In genomic region chr1:41547336-41547735, GRCh38 we compare ENCODE assay signal across 21 cellular contexts.
"Had no signal": no experiment of that assay in that cellular context is flagged by ENCODE, and none has a peak within 500 bp of the region (broad histone marks: within the 10 kb centered on the region; RNA-seq: fewer than 3 reads in every experiment).

No MANE protein-coding gene starts in this region.

- H3K4me1 ChIP-seq: lower lobe of right lung, prostate gland had no signal

- H3K27ac ChIP-seq: brain microvascular endothelial cell, lower lobe of right lung, ovary, prostate gland had no signal

- FAIRE-seq: astrocyte, frontal cortex had no signal

- H3K27me3 ChIP-seq: brain microvascular endothelial cell, dorsolateral prefrontal cortex, ovary had no signal

- DNase-seq: activated CD4-positive, alpha-beta T cell treated with anti-CD3 and anti-CD28 coated beads for 48 hours; activated CD4-positive, CD25-positive, alpha-beta regulatory T cell; activated CD8-positive, alpha-beta T cell treated with anti-CD3 and anti-CD28 coated beads for 36 hours; activated naive CD4-positive, alpha-beta T cell treated with anti-CD3 and anti-CD28 coated beads, Interleukin-2, amount 10 ng/mL, durations not matched to agents 7 days and 5 days; activated T-cell treated with anti-CD3 and anti-CD28 coated beads, Interleukin-2, amount 50 U/mL, for 72 hours; amniotic stem cell; brain microvascular endothelial cell; effector memory CD4-positive, alpha-beta T cell; kidney glomerular epithelial cell; lower lobe of right lung; mesenchymal stem cell; mucosa of descending colon; retina; stimulated activated CD4-positive, alpha-beta T cell treated with anti-CD3 and anti-CD28 coated beads, Interleukin-2, amount 100 ng/mL, for 48 hours had no signal

- H3K4me3 ChIP-seq: dorsolateral prefrontal cortex, lower lobe of right lung, mucosa of descending colon, ovary, prostate gland had no signal

- H3K9me3 ChIP-seq: lower lobe of right lung, mucosa of descending colon, ovary, prostate gland had no signal

- ATAC-seq: activated CD8-positive, alpha-beta T cell treated with anti-CD3 and anti-CD28 coated beads for 36 hours; left lobe of liver; mucosa of descending colon; natural killer cell treated with Interleukin-12 subunit alpha and Interleukin-12 subunit beta and Interleukin-15 and Interleukin-18, amount 100 ng/mL, for 72 hours had no signal

- H3K36me3 ChIP-seq: brain microvascular endothelial cell, lower lobe of right lung, ovary, prostate gland had no signal
